Comparison of ENCODE assay signal across 1 cellular context in the genomic region with DNA sequence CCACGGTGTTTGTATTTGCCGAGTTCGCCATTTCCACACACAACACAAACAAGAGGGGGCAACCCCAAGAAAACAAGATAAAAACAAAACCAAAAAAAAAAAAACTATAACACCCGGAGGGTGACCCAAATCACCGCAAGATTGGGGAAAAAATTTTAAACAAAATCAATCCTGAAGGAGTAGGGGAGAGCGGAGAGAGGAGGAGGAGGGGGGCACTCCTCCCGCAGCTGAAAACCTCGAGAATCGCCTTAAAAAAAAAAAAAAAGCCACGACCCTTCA.
TF ChIP-seq lines count a peak whose summit lies in the region.

No MANE protein-coding gene starts in this region.

TF ChIP-seq in K562, 482 proteins besides CTCF, POLR2A, EP300 and RAD21 (continues in another document):
- TF ChIP-seq, protein P1, sequence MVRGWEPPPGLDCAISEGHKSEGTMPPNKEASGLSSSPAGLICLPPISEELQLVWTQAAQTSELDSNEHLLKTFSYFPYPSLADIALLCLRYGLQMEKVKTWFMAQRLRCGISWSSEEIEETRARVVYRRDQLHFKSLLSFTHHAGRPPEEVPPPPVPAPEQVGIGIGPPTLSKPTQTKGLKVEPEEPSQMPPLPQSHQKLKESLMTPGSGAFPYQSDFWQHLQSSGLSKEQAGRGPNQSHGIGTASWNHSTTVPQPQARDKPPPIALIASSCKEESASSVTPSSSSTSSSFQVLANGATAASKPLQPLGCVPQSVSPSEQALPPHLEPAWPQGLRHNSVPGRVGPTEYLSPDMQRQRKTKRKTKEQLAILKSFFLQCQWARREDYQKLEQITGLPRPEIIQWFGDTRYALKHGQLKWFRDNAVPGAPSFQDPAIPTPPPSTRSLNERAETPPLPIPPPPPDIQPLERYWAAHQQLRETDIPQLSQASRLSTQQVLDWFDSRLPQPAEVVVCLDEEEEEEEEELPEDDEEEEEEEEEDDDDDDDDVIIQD (CRISPR knock-in tag; IDR thresholded peaks at IDR 0.05): no peak
- TF ChIP-seq GATA2 (CRISPR knock-in tag; IDR thresholded peaks at IDR 0.05) (no peak), SNIP1 (IDR thresholded peaks at IDR 0.05; ENCODE audit: low read depth) (no peak), ZNF12 (CRISPR knock-in tag; IDR thresholded peaks at IDR 0.05) (no peak), NRF1 (conservative IDR thresholded peaks at IDR 0.05 in 1 of 2, IDR thresholded peaks at IDR 0.05 in 1 of 2) (no peak), NCOA1 (IDR thresholded peaks at IDR 0.05; ENCODE audit: low read depth) (no peak), RBFOX2 (IDR thresholded peaks at IDR 0.05; ENCODE audit: low read depth, low read length) (no peak), CSDE1 (IDR thresholded peaks at IDR 0.05) (no peak), PHB2 (IDR thresholded peaks at IDR 0.05; ENCODE audit: low read depth) (no peak), HNRNPLL (IDR thresholded peaks at IDR 0.05; ENCODE audit: low read depth, low read length, poor library complexity, severe bottlenecking) (no peak), ZNF431 (CRISPR knock-in tag; IDR thresholded peaks at IDR 0.05) (no peak), PRMT5 (CRISPR knock-in tag; IDR thresholded peaks at IDR 0.05) (no peak), ZNF717 (CRISPR knock-in tag; IDR thresholded peaks at IDR 0.05) (no peak), NR3C1 (CRISPR knock-in tag; IDR thresholded peaks at IDR 0.05) (no peak), FOXP1 (CRISPR knock-in tag; IDR thresholded peaks at IDR 0.05) (no peak), ELF4 (CRISPR knock-in tag; IDR thresholded peaks at IDR 0.05) (no peak), ZNF785 (CRISPR knock-in tag; IDR thresholded peaks at IDR 0.05) (no peak), BACH1 (tag; IDR thresholded peaks at IDR 0.05) (no peak), KDM4B (IDR thresholded peaks at IDR 0.05; ENCODE audit: borderline replicate concordance in 2 of 2, low read depth in 1 of 2) (no peak), SIN3A (IDR thresholded peaks at IDR 0.05; ENCODE audit: borderline replicate concordance in 2 of 2, control insufficient read depth in 1 of 2, low read depth in 2 of 2, low read length in 2 of 2) (peak in 1 of 2 experiments; percentile 79; a peak in 1 of 4 replicates), ZNF197 (CRISPR knock-in tag; IDR thresholded peaks at IDR 0.05; ENCODE audit: low read depth) (no peak), ETV5 (CRISPR knock-in tag; IDR thresholded peaks at IDR 0.05; ENCODE audit: low read depth) (no peak), HLTF (IDR thresholded peaks at IDR 0.05) (0 out of 2 replicates have a peak, but pooled peaks have one; percentile 24), KLF10 (CRISPR knock-in tag; IDR thresholded peaks at IDR 0.05) (no peak), ZNF696 (CRISPR knock-in tag; conservative IDR thresholded peaks at IDR 0.05) (no peak)
- TF ChIP-seq, protein P2, sequence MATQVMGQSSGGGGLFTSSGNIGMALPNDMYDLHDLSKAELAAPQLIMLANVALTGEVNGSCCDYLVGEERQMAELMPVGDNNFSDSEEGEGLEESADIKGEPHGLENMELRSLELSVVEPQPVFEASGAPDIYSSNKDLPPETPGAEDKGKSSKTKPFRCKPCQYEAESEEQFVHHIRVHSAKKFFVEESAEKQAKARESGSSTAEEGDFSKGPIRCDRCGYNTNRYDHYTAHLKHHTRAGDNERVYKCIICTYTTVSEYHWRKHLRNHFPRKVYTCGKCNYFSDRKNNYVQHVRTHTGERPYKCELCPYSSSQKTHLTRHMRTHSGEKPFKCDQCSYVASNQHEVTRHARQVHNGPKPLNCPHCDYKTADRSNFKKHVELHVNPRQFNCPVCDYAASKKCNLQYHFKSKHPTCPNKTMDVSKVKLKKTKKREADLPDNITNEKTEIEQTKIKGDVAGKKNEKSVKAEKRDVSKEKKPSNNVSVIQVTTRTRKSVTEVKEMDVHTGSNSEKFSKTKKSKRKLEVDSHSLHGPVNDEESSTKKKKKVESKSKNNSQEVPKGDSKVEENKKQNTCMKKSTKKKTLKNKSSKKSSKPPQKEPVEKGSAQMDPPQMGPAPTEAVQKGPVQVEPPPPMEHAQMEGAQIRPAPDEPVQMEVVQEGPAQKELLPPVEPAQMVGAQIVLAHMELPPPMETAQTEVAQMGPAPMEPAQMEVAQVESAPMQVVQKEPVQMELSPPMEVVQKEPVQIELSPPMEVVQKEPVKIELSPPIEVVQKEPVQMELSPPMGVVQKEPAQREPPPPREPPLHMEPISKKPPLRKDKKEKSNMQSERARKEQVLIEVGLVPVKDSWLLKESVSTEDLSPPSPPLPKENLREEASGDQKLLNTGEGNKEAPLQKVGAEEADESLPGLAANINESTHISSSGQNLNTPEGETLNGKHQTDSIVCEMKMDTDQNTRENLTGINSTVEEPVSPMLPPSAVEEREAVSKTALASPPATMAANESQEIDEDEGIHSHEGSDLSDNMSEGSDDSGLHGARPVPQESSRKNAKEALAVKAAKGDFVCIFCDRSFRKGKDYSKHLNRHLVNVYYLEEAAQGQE (CRISPR knock-in tag; IDR thresholded peaks at IDR 0.05; ENCODE audit: low read depth): no peak
- TF ChIP-seq, protein P3, sequence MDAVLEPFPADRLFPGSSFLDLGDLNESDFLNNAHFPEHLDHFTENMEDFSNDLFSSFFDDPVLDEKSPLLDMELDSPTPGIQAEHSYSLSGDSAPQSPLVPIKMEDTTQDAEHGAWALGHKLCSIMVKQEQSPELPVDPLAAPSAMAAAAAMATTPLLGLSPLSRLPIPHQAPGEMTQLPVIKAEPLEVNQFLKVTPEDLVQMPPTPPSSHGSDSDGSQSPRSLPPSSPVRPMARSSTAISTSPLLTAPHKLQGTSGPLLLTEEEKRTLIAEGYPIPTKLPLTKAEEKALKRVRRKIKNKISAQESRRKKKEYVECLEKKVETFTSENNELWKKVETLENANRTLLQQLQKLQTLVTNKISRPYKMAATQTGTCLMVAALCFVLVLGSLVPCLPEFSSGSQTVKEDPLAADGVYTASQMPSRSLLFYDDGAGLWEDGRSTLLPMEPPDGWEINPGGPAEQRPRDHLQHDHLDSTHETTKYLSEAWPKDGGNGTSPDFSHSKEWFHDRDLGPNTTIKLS (IDR thresholded peaks at IDR 0.05; ENCODE audit: borderline replicate concordance, low read depth): no peak
- TF ChIP-seq, protein P4, sequence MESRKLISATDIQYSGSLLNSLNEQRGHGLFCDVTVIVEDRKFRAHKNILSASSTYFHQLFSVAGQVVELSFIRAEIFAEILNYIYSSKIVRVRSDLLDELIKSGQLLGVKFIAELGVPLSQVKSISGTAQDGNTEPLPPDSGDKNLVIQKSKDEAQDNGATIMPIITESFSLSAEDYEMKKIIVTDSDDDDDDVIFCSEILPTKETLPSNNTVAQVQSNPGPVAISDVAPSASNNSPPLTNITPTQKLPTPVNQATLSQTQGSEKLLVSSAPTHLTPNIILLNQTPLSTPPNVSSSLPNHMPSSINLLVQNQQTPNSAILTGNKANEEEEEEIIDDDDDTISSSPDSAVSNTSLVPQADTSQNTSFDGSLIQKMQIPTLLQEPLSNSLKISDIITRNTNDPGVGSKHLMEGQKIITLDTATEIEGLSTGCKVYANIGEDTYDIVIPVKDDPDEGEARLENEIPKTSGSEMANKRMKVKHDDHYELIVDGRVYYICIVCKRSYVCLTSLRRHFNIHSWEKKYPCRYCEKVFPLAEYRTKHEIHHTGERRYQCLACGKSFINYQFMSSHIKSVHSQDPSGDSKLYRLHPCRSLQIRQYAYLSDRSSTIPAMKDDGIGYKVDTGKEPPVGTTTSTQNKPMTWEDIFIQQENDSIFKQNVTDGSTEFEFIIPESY (CRISPR knock-in tag; IDR thresholded peaks at IDR 0.05): no peak
- TF ChIP-seq, protein P5, sequence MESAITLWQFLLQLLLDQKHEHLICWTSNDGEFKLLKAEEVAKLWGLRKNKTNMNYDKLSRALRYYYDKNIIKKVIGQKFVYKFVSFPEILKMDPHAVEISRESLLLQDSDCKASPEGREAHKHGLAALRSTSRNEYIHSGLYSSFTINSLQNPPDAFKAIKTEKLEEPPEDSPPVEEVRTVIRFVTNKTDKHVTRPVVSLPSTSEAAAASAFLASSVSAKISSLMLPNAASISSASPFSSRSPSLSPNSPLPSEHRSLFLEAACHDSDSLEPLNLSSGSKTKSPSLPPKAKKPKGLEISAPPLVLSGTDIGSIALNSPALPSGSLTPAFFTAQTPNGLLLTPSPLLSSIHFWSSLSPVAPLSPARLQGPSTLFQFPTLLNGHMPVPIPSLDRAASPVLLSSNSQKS (CRISPR knock-in tag; IDR thresholded peaks at IDR 0.05): no peak
- TF ChIP-seq, protein P6, sequence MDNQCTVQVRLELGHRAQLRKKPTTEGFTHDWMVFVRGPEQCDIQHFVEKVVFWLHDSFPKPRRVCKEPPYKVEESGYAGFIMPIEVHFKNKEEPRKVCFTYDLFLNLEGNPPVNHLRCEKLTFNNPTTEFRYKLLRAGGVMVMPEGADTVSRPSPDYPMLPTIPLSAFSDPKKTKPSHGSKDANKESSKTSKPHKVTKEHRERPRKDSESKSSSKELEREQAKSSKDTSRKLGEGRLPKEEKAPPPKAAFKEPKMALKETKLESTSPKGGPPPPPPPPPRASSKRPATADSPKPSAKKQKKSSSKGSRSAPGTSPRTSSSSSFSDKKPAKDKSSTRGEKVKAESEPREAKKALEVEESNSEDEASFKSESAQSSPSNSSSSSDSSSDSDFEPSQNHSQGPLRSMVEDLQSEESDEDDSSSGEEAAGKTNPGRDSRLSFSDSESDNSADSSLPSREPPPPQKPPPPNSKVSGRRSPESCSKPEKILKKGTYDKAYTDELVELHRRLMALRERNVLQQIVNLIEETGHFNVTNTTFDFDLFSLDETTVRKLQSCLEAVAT (IDR thresholded peaks at IDR 0.05): peak; percentile 84 to 85
- TF ChIP-seq, protein P7, sequence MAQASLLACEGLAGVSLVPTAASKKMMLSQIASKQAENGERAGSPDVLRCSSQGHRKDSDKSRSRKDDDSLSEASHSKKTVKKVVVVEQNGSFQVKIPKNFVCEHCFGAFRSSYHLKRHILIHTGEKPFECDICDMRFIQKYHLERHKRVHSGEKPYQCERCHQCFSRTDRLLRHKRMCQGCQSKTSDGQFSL (CRISPR knock-in tag; IDR thresholded peaks at IDR 0.05): no peak
- TF ChIP-seq, protein P7 (tag; IDR thresholded peaks at IDR 0.05): no peak
- TF ChIP-seq, protein P8, sequence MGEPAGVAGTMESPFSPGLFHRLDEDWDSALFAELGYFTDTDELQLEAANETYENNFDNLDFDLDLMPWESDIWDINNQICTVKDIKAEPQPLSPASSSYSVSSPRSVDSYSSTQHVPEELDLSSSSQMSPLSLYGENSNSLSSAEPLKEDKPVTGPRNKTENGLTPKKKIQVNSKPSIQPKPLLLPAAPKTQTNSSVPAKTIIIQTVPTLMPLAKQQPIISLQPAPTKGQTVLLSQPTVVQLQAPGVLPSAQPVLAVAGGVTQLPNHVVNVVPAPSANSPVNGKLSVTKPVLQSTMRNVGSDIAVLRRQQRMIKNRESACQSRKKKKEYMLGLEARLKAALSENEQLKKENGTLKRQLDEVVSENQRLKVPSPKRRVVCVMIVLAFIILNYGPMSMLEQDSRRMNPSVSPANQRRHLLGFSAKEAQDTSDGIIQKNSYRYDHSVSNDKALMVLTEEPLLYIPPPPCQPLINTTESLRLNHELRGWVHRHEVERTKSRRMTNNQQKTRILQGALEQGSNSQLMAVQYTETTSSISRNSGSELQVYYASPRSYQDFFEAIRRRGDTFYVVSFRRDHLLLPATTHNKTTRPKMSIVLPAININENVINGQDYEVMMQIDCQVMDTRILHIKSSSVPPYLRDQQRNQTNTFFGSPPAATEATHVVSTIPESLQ (CRISPR knock-in tag; IDR thresholded peaks at IDR 0.05): no peak
- TF ChIP-seq, protein P9, sequence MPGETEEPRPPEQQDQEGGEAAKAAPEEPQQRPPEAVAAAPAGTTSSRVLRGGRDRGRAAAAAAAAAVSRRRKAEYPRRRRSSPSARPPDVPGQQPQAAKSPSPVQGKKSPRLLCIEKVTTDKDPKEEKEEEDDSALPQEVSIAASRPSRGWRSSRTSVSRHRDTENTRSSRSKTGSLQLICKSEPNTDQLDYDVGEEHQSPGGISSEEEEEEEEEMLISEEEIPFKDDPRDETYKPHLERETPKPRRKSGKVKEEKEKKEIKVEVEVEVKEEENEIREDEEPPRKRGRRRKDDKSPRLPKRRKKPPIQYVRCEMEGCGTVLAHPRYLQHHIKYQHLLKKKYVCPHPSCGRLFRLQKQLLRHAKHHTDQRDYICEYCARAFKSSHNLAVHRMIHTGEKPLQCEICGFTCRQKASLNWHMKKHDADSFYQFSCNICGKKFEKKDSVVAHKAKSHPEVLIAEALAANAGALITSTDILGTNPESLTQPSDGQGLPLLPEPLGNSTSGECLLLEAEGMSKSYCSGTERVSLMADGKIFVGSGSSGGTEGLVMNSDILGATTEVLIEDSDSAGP (CRISPR knock-in tag; IDR thresholded peaks at IDR 0.05): no peak
- TF ChIP-seq, protein P10, sequence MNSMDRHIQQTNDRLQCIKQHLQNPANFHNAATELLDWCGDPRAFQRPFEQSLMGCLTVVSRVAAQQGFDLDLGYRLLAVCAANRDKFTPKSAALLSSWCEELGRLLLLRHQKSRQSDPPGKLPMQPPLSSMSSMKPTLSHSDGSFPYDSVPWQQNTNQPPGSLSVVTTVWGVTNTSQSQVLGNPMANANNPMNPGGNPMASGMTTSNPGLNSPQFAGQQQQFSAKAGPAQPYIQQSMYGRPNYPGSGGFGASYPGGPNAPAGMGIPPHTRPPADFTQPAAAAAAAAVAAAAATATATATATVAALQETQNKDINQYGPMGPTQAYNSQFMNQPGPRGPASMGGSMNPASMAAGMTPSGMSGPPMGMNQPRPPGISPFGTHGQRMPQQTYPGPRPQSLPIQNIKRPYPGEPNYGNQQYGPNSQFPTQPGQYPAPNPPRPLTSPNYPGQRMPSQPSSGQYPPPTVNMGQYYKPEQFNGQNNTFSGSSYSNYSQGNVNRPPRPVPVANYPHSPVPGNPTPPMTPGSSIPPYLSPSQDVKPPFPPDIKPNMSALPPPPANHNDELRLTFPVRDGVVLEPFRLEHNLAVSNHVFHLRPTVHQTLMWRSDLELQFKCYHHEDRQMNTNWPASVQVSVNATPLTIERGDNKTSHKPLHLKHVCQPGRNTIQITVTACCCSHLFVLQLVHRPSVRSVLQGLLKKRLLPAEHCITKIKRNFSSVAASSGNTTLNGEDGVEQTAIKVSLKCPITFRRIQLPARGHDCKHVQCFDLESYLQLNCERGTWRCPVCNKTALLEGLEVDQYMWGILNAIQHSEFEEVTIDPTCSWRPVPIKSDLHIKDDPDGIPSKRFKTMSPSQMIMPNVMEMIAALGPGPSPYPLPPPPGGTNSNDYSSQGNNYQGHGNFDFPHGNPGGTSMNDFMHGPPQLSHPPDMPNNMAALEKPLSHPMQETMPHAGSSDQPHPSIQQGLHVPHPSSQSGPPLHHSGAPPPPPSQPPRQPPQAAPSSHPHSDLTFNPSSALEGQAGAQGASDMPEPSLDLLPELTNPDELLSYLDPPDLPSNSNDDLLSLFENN (IDR thresholded peaks at IDR 0.05; ENCODE audit: low read depth in 2 of 2, low read length in 2 of 2): no peak
